23 cellular contexts compared by ENCODE assay signal in the genomic region with DNA sequence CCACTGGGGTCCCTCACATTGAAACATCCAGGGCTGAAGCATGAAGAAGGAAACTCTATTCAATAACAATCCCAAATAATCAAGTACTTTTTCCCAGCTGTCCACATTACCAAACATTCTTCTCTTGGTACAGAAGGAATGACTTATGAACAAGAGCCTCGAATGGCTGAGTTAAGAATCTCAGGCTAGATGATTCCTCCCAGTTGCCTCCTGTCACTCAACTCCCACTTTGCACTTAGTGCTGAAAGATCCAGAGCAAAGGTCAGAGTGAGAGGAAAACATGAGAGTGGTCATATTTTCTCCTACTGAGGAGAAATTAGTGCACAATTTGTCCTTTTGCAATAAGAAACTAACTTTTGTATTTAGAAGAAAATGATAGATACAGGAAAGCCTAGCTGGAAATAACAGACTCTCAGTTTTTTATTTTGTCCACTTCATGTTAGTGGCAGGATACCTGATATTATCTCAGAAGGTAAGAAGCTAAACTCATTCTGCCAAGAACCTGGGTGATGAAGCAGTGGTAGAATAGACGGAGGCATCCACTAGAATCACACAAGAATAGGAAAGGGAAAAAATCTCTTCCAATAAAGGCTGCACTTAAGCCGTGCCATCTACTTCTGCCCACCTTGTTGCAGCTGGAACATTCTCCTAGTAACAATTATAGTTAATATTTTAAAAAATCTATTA. TPM values are rescaled to one million over a fixed set of nuclear protein-coding genes. Genes with fewer than 3 reads are reported as not detected.
"Had no signal": no experiment of that assay in that cellular context is flagged by ENCODE, and none has a peak within 500 bp of the region (broad histone marks: within the 10 kb centered on the region; RNA-seq: fewer than 3 reads in every experiment).

No MANE protein-coding gene starts in this region.

- H3K79me2 ChIP-seq: parathyroid adenoma had no signal

- H3K9me3 ChIP-seq: left lung, thoracic aorta, upper lobe of right lung had no signal

- H3K27me3 Mint-ChIP-seq: activated B cell treated with CpG ODN at 0.5 μM for 24 hours; activated CD4-positive, alpha-beta memory T cell treated with anti-CD3 and anti-CD28 coated beads for 36 hours; T-cell had no signal

- H3K4me1 Mint-ChIP-seq: activated B cell treated with CpG ODN at 0.5 μM for 24 hours; stimulated activated effector memory CD8-positive, alpha-beta T cell treated with anti-CD3 and anti-CD28 coated beads, Interleukin-12 subunit alpha, Interleukin-12 subunit beta, amount 100 ng/mL, for 72 hours; T-cell had no signal

- H3K36me3 Mint-ChIP-seq: activated CD4-positive, alpha-beta memory T cell treated with anti-CD3 and anti-CD28 coated beads for 36 hours; activated naive CD4-positive, alpha-beta T cell treated with anti-CD3 and anti-CD28 coated beads, Interleukin-2, amount 50 U/mL, for 72 hours; stimulated activated effector memory CD8-positive, alpha-beta T cell treated with anti-CD3 and anti-CD28 coated beads, Interleukin-12 subunit alpha, Interleukin-12 subunit beta, amount 100 ng/mL, for 72 hours; T-cell had no signal

- H3K9ac ChIP-seq: parathyroid adenoma had no signal

- H2AFZ ChIP-seq: parathyroid adenoma had no signal

- FAIRE-seq: colon, keratinocyte had no signal

- H3K4me3 ChIP-seq: left lung, thoracic aorta, upper lobe of right lung had no signal

- H3K4me3 Mint-ChIP-seq: activated B cell treated with CpG ODN at 0.5 μM for 24 hours; activated CD4-positive, alpha-beta memory T cell treated with anti-CD3 and anti-CD28 coated beads for 36 hours; activated T-helper 1 cell treated with anti-CD3 and anti-CD28 coated beads, Interleukin-12 subunit alpha, Interleukin-12 subunit beta, Interleukin-2, Interleukin-4 antibody, amounts not matched to agents 30 ng/mL and 10 ng/mL and 1 ng/mL, durations not matched to agents 14 hours and 24 hours and 36 hours; naive thymus-derived CD4-positive, alpha-beta T cell; stimulated activated effector memory CD8-positive, alpha-beta T cell treated with anti-CD3 and anti-CD28 coated beads, Interleukin-12 subunit alpha, Interleukin-12 subunit beta, amount 100 ng/mL, for 72 hours; T-cell had no signal

- H3K9me3 Mint-ChIP-seq: activated B cell treated with CpG ODN at 0.5 μM for 24 hours; activated CD4-positive, alpha-beta memory T cell treated with anti-CD3 and anti-CD28 coated beads for 36 hours; activated naive CD4-positive, alpha-beta T cell treated with anti-CD3 and anti-CD28 coated beads, Interleukin-2, amount 50 U/mL, for 72 hours; activated T-helper 1 cell treated with anti-CD3 and anti-CD28 coated beads, Interleukin-12 subunit alpha, Interleukin-12 subunit beta, Interleukin-2, Interleukin-4 antibody, amounts not matched to agents 30 ng/mL and 10 ng/mL and 1 ng/mL, durations not matched to agents 14 hours and 24 hours and 36 hours; stimulated activated effector memory CD8-positive, alpha-beta T cell treated with anti-CD3 and anti-CD28 coated beads, Interleukin-12 subunit alpha, Interleukin-12 subunit beta, amount 100 ng/mL, for 72 hours; T-cell had no signal

- H3K36me3 ChIP-seq: left lung, thoracic aorta, upper lobe of right lung had no signal

- ATAC-seq: activated naive CD4-positive, alpha-beta T cell treated with anti-CD3 and anti-CD28 coated beads, Interleukin-2, amount 50 U/mL, for 72 hours; left lung; naive thymus-derived CD4-positive, alpha-beta T cell; SK-N-SH treated with all-trans-retinoic acid at 6 μM for 48 hours; stimulated activated effector memory CD8-positive, alpha-beta T cell treated with anti-CD3 and anti-CD28 coated beads, Interleukin-12 subunit alpha, Interleukin-12 subunit beta, amount 100 ng/mL, for 72 hours; T-cell; upper lobe of right lung had no signal

- H3K27ac Mint-ChIP-seq: activated B cell treated with CpG ODN at 0.5 μM for 24 hours; activated CD4-positive, alpha-beta memory T cell treated with anti-CD3 and anti-CD28 coated beads for 36 hours; activated naive CD4-positive, alpha-beta T cell treated with anti-CD3 and anti-CD28 coated beads, Interleukin-2, amount 50 U/mL, for 72 hours; activated T-helper 1 cell treated with anti-CD3 and anti-CD28 coated beads, Interleukin-12 subunit alpha, Interleukin-12 subunit beta, Interleukin-2, Interleukin-4 antibody, amounts not matched to agents 30 ng/mL and 10 ng/mL and 1 ng/mL, durations not matched to agents 14 hours and 24 hours and 36 hours; naive thymus-derived CD4-positive, alpha-beta T cell; stimulated activated effector memory CD8-positive, alpha-beta T cell treated with anti-CD3 and anti-CD28 coated beads, Interleukin-12 subunit alpha, Interleukin-12 subunit beta, amount 100 ng/mL, for 72 hours; T-cell had no signal

- H3K27me3 ChIP-seq: left lung, upper lobe of right lung had no signal

- DNase-seq: activated B cell treated with CpG ODN at 0.5 μM for 24 hours; activated CD4-positive, alpha-beta memory T cell treated with anti-CD3 and anti-CD28 coated beads for 36 hours; activated CD4-positive, alpha-beta T cell treated with anti-CD3 and anti-CD28 coated beads for 4 hours; activated gamma-delta T cell treated with Interleukin-2 at 50 U/mL for 16 hours; activated T-cell treated with anti-CD3 and anti-CD28 coated beads for 4 hours; amniotic stem cell; caudate nucleus; foreskin melanocyte; left lung; naive thymus-derived CD4-positive, alpha-beta T cell; retina; stimulated activated CD4-positive, alpha-beta T cell treated with anti-CD3 and anti-CD28 coated beads, Interleukin-4, amount 100 ng/mL, for 24 hours; T-cell; upper lobe of right lung had no signal

- H3K27ac ChIP-seq: left lung, parathyroid adenoma, thoracic aorta, upper lobe of right lung had no signal

- H3K4me1 ChIP-seq: left lung, parathyroid adenoma, upper lobe of right lung had no signal

RNA-seq across cellular contexts. Expression of a gene that starts 46.2 kb away (rescaled TPM):
- total RNA-seq: activated B cell treated with CpG ODN at 0.5 μM for 24 hours; activated CD4-positive, alpha-beta memory T cell treated with anti-CD3 and anti-CD28 coated beads for 36 hours; activated naive CD4-positive, alpha-beta T cell treated with anti-CD3 and anti-CD28 coated beads, Interleukin-2, amount 50 U/mL, for 72 hours; activated T-helper 1 cell treated with anti-CD3 and anti-CD28 coated beads, Interleukin-12 subunit alpha, Interleukin-12 subunit beta, Interleukin-2, Interleukin-4 antibody, amounts not matched to agents 30 ng/mL and 10 ng/mL and 1 ng/mL, durations not matched to agents 14 hours and 24 hours and 36 hours; epithelial cell of proximal tubule; naive thymus-derived CD4-positive, alpha-beta T cell; T-cell; upper lobe of right lung had no signal
- polyA plus RNA-seq: keratinocyte; naive thymus-derived CD4-positive, alpha-beta T cell had no signal
